19 cellular contexts compared by ENCODE assay signal in genomic region chrX:67732864-67733263, GRCh38.
DNase-seq lines count a peak whose midpoint lies in the region; ATAC-seq and TF ChIP-seq lines count a peak whose summit lies in the region.
"Had no signal": no experiment of that assay in that cellular context is flagged by ENCODE, and none has a peak within 500 bp of the region (broad histone marks: within the 10 kb centered on the region; RNA-seq: fewer than 3 reads in every experiment).

No MANE protein-coding gene starts in this region.

- H3K4me3 Mint-ChIP-seq in GM23338, result no peak overlapping the region
- H3K4me3 Mint-ChIP-seq: CD4-positive, alpha-beta T cell; CD8-positive, alpha-beta T cell had no signal

- ATAC-seq in left lobe of liver (peak; percentile 53), GM23338 (no peak), GM21360 (IDR thresholded peaks at IDR 0.05; ENCODE audit: unreplicated experiment) (no peak)
- ATAC-seq: CD8-positive, alpha-beta T cell had no signal

- H3K9me2 ChIP-seq in Karpas-422 (replicated peaks; ENCODE audit: insufficient read depth, low read length) (no peaks in the 10 kb centered on the region), GM23338 (ENCODE audit: insufficient read depth) (no peaks in the 10 kb centered on the region)

- peak; percentile 12 to 47 for DNase-seq in HL-60 (ENCODE audit: low read depth in 1 of 2, low spot score in 1 of 2)
- peak; percentile 50 for DNase-seq in Karpas-422
- no peak for DNase-seq in left lobe of liver (ENCODE audit: low spot score)
- DNase-seq in NCI-H146 treated with DMSO at 0.1 percent for 48 hours (lab: John Stamatoyannopoulos, UW; ENCODE audit: unreplicated experiment), result no peak
- DNase-seq in NCI-H526 treated with DMSO at 0.1 percent for 48 hours (lab: John Stamatoyannopoulos, UW), result no peak
- DNase-seq in GM23338 (ENCODE audit: low spot score), result no peak
- DNase-seq: 8988T; ACHN; BE2C; Caco-2; Calu3; CD4-positive, alpha-beta T cell; CD8-positive, alpha-beta T cell; DMS79 treated with DMSO at 0.1 percent for 48 hours; GF-D8 had no signal

- H3K4me3 ChIP-seq in BLaER1 treated with 17β-estradiol and CSF1 and Interleukin-3, amounts not matched to agents 10 nM and 100 nM, result no peak overlapping the region
- H3K4me3 ChIP-seq in HL-60 (replicated peaks; ENCODE audit: insufficient read depth, low read length), result no peak overlapping the region
- H3K4me3 ChIP-seq in Karpas-422 (ENCODE audit: low read length), result no peak overlapping the region
- H3K4me3 ChIP-seq in GM23338, result no peak overlapping the region
- H3K4me3 ChIP-seq: BLaER1 had no signal

- H3K9me3 Mint-ChIP-seq in GM23338, result no peaks in the 10 kb centered on the region; the same call in 2 of the 3 replicates
- H3K9me3 Mint-ChIP-seq: CD4-positive, alpha-beta T cell; CD8-positive, alpha-beta T cell had no signal

- no peak overlapping the region for H3K27ac Mint-ChIP-seq in GM23338
- H3K27ac Mint-ChIP-seq: CD4-positive, alpha-beta T cell; CD8-positive, alpha-beta T cell had no signal

- H3K79me2 ChIP-seq in Karpas-422 (ENCODE audit: low read length) (no peaks in the 10 kb centered on the region), GM23338 (replicated peaks; ENCODE audit: insufficient read depth) (no peaks in the 10 kb centered on the region)

- H3K27me3 Mint-ChIP-seq in GM23338 (ENCODE audit: insufficient read depth, low read depth, poor library complexity), result no peaks in the 10 kb centered on the region
- H3K27me3 Mint-ChIP-seq: CD4-positive, alpha-beta T cell had no signal

- H3K36me3 Mint-ChIP-seq in GM23338 (ENCODE audit: low read depth), result no peaks in the 10 kb centered on the region
- H3K36me3 Mint-ChIP-seq: CD8-positive, alpha-beta T cell had no signal

- no peak for TF ChIP-seq CTCF in HL-60 (IDR thresholded peaks at IDR 0.05; ENCODE audit: insufficient read depth, low read length)
- TF ChIP-seq CTCF in GM23338 (conservative IDR thresholded peaks at IDR 0.05; ENCODE audit: low read depth in 2 of 2), result no peak

- no peaks in the 10 kb centered on the region for H3K4me1 Mint-ChIP-seq in GM23338

- peaks cover 0 to 15% (median 4%) of the 10 kb centered on the region in 11 experiments; a peak in 11 of 22 replicates for H3K36me3 ChIP-seq in BLaER1 treated with 17β-estradiol and CSF1 and Interleukin-3, amounts not matched to agents 10 nM and 100 nM
- no peaks in the 10 kb centered on the region for H3K36me3 ChIP-seq in Karpas-422 (ENCODE audit: insufficient read depth, low read length)
- H3K36me3 ChIP-seq in GM23338 (ENCODE audit: insufficient read depth), result no peaks in the 10 kb centered on the region
- H3K36me3 ChIP-seq: BE2C had no signal

- H3K9me3 ChIP-seq in BLaER1 treated with 17β-estradiol and CSF1 and Interleukin-3, amounts not matched to agents 10 nM and 100 nM (replicated peaks in 1 of 11), result 0 out of 22 replicates have a peak, but pooled peaks cover 0 to 7% (median 0%) of the 10 kb centered on the region in 11 experiments
- H3K9me3 ChIP-seq in Karpas-422 (ENCODE audit: low read length), result no peaks in the 10 kb centered on the region
- H3K9me3 ChIP-seq: BE2C, BLaER1, Caco-2 had no signal

- H2AFZ ChIP-seq in Karpas-422 (ENCODE audit: low read length) (no peak overlapping the region), GM23338 (no peak overlapping the region)

- no peaks in the 10 kb centered on the region for H3F3A ChIP-seq in GM23338 (replicated peaks; ENCODE audit: low read depth)

- H3K27ac ChIP-seq in BLaER1 treated with 17β-estradiol and CSF1 and Interleukin-3, amounts not matched to agents 10 nM and 100 nM, result peak overlapping the region in 9 of 11 experiments; percentile 36 to 77 (median 69); a peak in 15 of 22 replicates
- H3K27ac ChIP-seq in HL-60 (replicated peaks) (no peak overlapping the region), Karpas-422 (ENCODE audit: low read length) (peak overlapping the region; percentile 100), GM23338 (ENCODE audit: low read depth) (no peak overlapping the region)
- H3K27ac ChIP-seq: BLaER1, C4-2B had no signal

- H3K9ac ChIP-seq in BLaER1 treated with 17β-estradiol and CSF1 and Interleukin-3, amounts not matched to agents 10 nM and 100 nM, result peak overlapping the region in 1 of 11 experiments; percentile 5; a peak in 2 of 22 replicates
- 0 out of 2 replicates have a peak overlapping the region, but pooled peaks have one; percentile 16 for H3K9ac ChIP-seq in Karpas-422 (ENCODE audit: low read length)
- H3K9ac ChIP-seq: BLaER1 had no signal

- peaks cover 19 to 72% (median 46%) of the 10 kb centered on the region in 10 experiments for H3K4me1 ChIP-seq in BLaER1 treated with 17β-estradiol and CSF1 and Interleukin-3, amounts not matched to agents 10 nM and 100 nM
- H3K4me1 ChIP-seq in Karpas-422 (ENCODE audit: low read length) (peaks cover 78% of the 10 kb centered on the region), GM23338 (ENCODE audit: insufficient read depth) (no peaks in the 10 kb centered on the region)
- H3K4me1 ChIP-seq: BE2C, Caco-2 had no signal

- no peaks in the 10 kb centered on the region for H4K20me1 ChIP-seq in BLaER1 treated with 17β-estradiol and CSF1 and Interleukin-3, amounts not matched to agents 10 nM and 100 nM
- H4K20me1 ChIP-seq in Karpas-422 (ENCODE audit: insufficient read depth, low read depth, low read length), result no peaks in the 10 kb centered on the region
- no peaks in the 10 kb centered on the region for H4K20me1 ChIP-seq in GM23338 (replicated peaks; ENCODE audit: insufficient read depth)
- H4K20me1 ChIP-seq: BLaER1 had no signal

- peak overlapping the region in 10 of 11 experiments; percentile 14 to 70 (median 63); a peak in 18 of 22 replicates for H3K4me2 ChIP-seq in BLaER1 treated with 17β-estradiol and CSF1 and Interleukin-3, amounts not matched to agents 10 nM and 100 nM
- no peak overlapping the region for H3K4me2 ChIP-seq in Karpas-422 (ENCODE audit: low read depth, low read length, poor library complexity, severe bottlenecking)
- H3K4me2 ChIP-seq in GM23338, result no peak overlapping the region

- no peaks in the 10 kb centered on the region for H3K27me3 ChIP-seq in BLaER1 treated with 17β-estradiol and CSF1 and Interleukin-3, amounts not matched to agents 10 nM and 100 nM
- H3K27me3 ChIP-seq in HL-60 (ENCODE audit: insufficient read depth, poor library complexity, severe bottlenecking) (no peaks in the 10 kb centered on the region), Karpas-422 (ENCODE audit: low read length) (no peaks in the 10 kb centered on the region), GM23338 (ENCODE audit: insufficient read depth) (no peaks in the 10 kb centered on the region)
- H3K27me3 ChIP-seq: BE2C, BLaER1 had no signal

TF ChIP-seq in GM23338, 12 proteins besides CTCF, POLR2A, EP300 and RAD21 (continues in another document):
- TF ChIP-seq EZH2 (IDR thresholded peaks at IDR 0.05; ENCODE audit: low read depth, unreplicated experiment) (no peak), EZH2phosphoT487 (IDR thresholded peaks at IDR 0.05; ENCODE audit: unreplicated experiment) (no peak), STAT1 (IDR thresholded peaks at IDR 0.05; ENCODE audit: unreplicated experiment) (no peak), CREB1 (CRISPR knock-in tag; IDR thresholded peaks at IDR 0.05; ENCODE audit: low read depth) (no peak), ZNF114 (CRISPR knock-in tag; IDR thresholded peaks at IDR 0.05) (no peak), NANOG (IDR thresholded peaks at IDR 0.05; ENCODE audit: borderline replicate concordance) (no peak), POLR2AphosphoS5 (IDR thresholded peaks at IDR 0.05; ENCODE audit: low read depth) (no peak), ZNF331 (CRISPR knock-in tag; IDR thresholded peaks at IDR 0.05; ENCODE audit: low read depth) (no peak)
- TF ChIP-seq, protein P1, sequence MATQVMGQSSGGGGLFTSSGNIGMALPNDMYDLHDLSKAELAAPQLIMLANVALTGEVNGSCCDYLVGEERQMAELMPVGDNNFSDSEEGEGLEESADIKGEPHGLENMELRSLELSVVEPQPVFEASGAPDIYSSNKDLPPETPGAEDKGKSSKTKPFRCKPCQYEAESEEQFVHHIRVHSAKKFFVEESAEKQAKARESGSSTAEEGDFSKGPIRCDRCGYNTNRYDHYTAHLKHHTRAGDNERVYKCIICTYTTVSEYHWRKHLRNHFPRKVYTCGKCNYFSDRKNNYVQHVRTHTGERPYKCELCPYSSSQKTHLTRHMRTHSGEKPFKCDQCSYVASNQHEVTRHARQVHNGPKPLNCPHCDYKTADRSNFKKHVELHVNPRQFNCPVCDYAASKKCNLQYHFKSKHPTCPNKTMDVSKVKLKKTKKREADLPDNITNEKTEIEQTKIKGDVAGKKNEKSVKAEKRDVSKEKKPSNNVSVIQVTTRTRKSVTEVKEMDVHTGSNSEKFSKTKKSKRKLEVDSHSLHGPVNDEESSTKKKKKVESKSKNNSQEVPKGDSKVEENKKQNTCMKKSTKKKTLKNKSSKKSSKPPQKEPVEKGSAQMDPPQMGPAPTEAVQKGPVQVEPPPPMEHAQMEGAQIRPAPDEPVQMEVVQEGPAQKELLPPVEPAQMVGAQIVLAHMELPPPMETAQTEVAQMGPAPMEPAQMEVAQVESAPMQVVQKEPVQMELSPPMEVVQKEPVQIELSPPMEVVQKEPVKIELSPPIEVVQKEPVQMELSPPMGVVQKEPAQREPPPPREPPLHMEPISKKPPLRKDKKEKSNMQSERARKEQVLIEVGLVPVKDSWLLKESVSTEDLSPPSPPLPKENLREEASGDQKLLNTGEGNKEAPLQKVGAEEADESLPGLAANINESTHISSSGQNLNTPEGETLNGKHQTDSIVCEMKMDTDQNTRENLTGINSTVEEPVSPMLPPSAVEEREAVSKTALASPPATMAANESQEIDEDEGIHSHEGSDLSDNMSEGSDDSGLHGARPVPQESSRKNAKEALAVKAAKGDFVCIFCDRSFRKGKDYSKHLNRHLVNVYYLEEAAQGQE (IDR thresholded peaks at IDR 0.05; ENCODE audit: unreplicated experiment), result no peak
- TF ChIP-seq, protein P2, sequence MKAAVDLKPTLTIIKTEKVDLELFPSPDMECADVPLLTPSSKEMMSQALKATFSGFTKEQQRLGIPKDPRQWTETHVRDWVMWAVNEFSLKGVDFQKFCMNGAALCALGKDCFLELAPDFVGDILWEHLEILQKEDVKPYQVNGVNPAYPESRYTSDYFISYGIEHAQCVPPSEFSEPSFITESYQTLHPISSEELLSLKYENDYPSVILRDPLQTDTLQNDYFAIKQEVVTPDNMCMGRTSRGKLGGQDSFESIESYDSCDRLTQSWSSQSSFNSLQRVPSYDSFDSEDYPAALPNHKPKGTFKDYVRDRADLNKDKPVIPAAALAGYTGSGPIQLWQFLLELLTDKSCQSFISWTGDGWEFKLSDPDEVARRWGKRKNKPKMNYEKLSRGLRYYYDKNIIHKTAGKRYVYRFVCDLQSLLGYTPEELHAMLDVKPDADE (IDR thresholded peaks at IDR 0.05), result no peak

Comparison
In these comparisons a context has a peak if more than half of its experiments do, and no peak if none do; other contexts are left out.
1. H3K27ac ChIP-seq: peak in BLaER1 treated with 17β-estradiol and CSF1 and Interleukin-3, amounts not matched to agents 10 nM and 100 nM (9 of 11) and Karpas-422 (single experiment); none in HL-60 (single experiment) and GM23338 (single experiment).
2. H3K4me2 ChIP-seq: peak in BLaER1 treated with 17β-estradiol and CSF1 and Interleukin-3, amounts not matched to agents 10 nM and 100 nM (10 of 11); none in Karpas-422 (single experiment) and GM23338 (single experiment).
3. DNase-seq: peak in HL-60 (2 of 2) and Karpas-422 (single experiment); none in left lobe of liver (single experiment), NCI-H146 treated with DMSO at 0.1 percent for 48 hours (single experiment), NCI-H526 treated with DMSO at 0.1 percent for 48 hours (single experiment) and GM23338 (single experiment).